Comparison of ENCODE assay signal across 8 cellular contexts in genomic region chr16:30567991-30568638, GRCh38.
DNase-seq lines count a peak whose midpoint lies in the region; ATAC-seq and TF ChIP-seq lines count a peak whose summit lies in the region.

No MANE protein-coding gene starts in this region.

- no peak overlapping the region for H3K4me3 ChIP-seq in SU-DHL-6 (ENCODE audit: insufficient read depth, low read length, poor library complexity, severe bottlenecking)
- H3K4me3 ChIP-seq in epithelial cell of esophagus (ENCODE audit: low read length) = no peak overlapping the region

- H3K9me3 Mint-ChIP-seq in stimulated activated naive CD8-positive, alpha-beta T cell treated with anti-CD3 and anti-CD28 coated beads, Interleukin-15, Interleukin-2, amounts not matched to agents 100 ng/mL and 50 ng/mL, for 24 hours = no peaks in the 10 kb centered on the region

- H3F3A ChIP-seq in SU-DHL-6 (ENCODE audit: insufficient read depth) = no peaks in the 10 kb centered on the region

- no peak overlapping the region for H3K4me2 ChIP-seq in SU-DHL-6 (ENCODE audit: low read depth, low read length, poor library complexity, severe bottlenecking)

- peak overlapping the region; percentile 7; the same call in 1 of the 2 replicates for H3K9ac ChIP-seq in SU-DHL-6 (ENCODE audit: low read length)

- H3K4me3 Mint-ChIP-seq in stimulated activated naive CD8-positive, alpha-beta T cell treated with anti-CD3 and anti-CD28 coated beads, Interleukin-15, Interleukin-2, amounts not matched to agents 100 ng/mL and 50 ng/mL, for 24 hours = peak overlapping the region; percentile 74

- peak; percentile 39 for ATAC-seq in HG03280 (IDR thresholded peaks at IDR 0.05; ENCODE audit: unreplicated experiment)
- no peak for ATAC-seq in HG02884 (IDR thresholded peaks at IDR 0.05; ENCODE audit: unreplicated experiment)
- ATAC-seq in GM19452 (IDR thresholded peaks at IDR 0.05; ENCODE audit: unreplicated experiment) = no peak

- H3K79me2 ChIP-seq in SU-DHL-6 (ENCODE audit: insufficient read depth, low read length) = peaks cover 9% of the 10 kb centered on the region

- no peak for TF ChIP-seq CTCF in SU-DHL-6 (IDR thresholded peaks at IDR 0.05; ENCODE audit: insufficient read depth, low read length, poor library complexity, severe bottlenecking)
- no peak for TF ChIP-seq CTCF in epithelial cell of esophagus (IDR thresholded peaks at IDR 0.05; ENCODE audit: insufficient read depth, low read depth, low read length, missing control alignments)

- H3K9me2 ChIP-seq in SU-DHL-6 (replicated peaks; ENCODE audit: insufficient read depth, low read length) = no peaks in the 10 kb centered on the region

- peaks cover 54% of the 10 kb centered on the region for H3K4me1 Mint-ChIP-seq in stimulated activated naive CD8-positive, alpha-beta T cell treated with anti-CD3 and anti-CD28 coated beads, Interleukin-15, Interleukin-2, amounts not matched to agents 100 ng/mL and 50 ng/mL, for 24 hours (ENCODE audit: low read depth)

- no peak overlapping the region for H2AFZ ChIP-seq in SU-DHL-6 (ENCODE audit: low read depth, low read length, severe bottlenecking)

- H3K36me3 Mint-ChIP-seq in stimulated activated naive CD8-positive, alpha-beta T cell treated with anti-CD3 and anti-CD28 coated beads, Interleukin-15, Interleukin-2, amounts not matched to agents 100 ng/mL and 50 ng/mL, for 24 hours (ENCODE audit: low read depth) = no peaks in the 10 kb centered on the region

- peak overlapping the region; percentile 91 for H3K27ac Mint-ChIP-seq in stimulated activated naive CD8-positive, alpha-beta T cell treated with anti-CD3 and anti-CD28 coated beads, Interleukin-15, Interleukin-2, amounts not matched to agents 100 ng/mL and 50 ng/mL, for 24 hours

- peak; percentile 78 for DNase-seq in GM04504 (ENCODE audit: low read depth)
- DNase-seq in epithelial cell of esophagus (ENCODE audit: low read depth) = peak; percentile 96
- DNase-seq in DMS114 treated with DMSO at 0.1 percent for 48 hours (lab: John Stamatoyannopoulos, UW; ENCODE audit: unreplicated experiment) = no peak

- H3K27ac ChIP-seq in SU-DHL-6 (ENCODE audit: low read depth, low read length) = no peak overlapping the region

- H3K9me3 ChIP-seq in SU-DHL-6 (ENCODE audit: insufficient read depth, low read length) = no peaks in the 10 kb centered on the region

- no peaks in the 10 kb centered on the region for H3K27me3 Mint-ChIP-seq in stimulated activated naive CD8-positive, alpha-beta T cell treated with anti-CD3 and anti-CD28 coated beads, Interleukin-15, Interleukin-2, amounts not matched to agents 100 ng/mL and 50 ng/mL, for 24 hours

- H4K20me1 ChIP-seq in SU-DHL-6 (ENCODE audit: low read depth, low read length) = no peaks in the 10 kb centered on the region

- no peaks in the 10 kb centered on the region for H3K36me3 ChIP-seq in SU-DHL-6 (ENCODE audit: low read length)

- H3K27me3 ChIP-seq in SU-DHL-6 (ENCODE audit: low read length) = no peaks in the 10 kb centered on the region
